ENCODE assay signal across 18 cellular contexts in genomic region chr9:118318770-118319443, GRCh38.
DNase-seq lines count a peak whose midpoint lies in the region; ATAC-seq and TF ChIP-seq lines count a peak whose summit lies in the region.
"Had no signal": no experiment of that assay in that cellular context is flagged by ENCODE, and none has a peak within 500 bp of the region (broad histone marks: within the 10 kb centered on the region; RNA-seq: fewer than 3 reads in every experiment).

No MANE protein-coding gene starts in this region.

- no peaks in the 10 kb centered on the region for H3K27me3 ChIP-seq in GM23338 (ENCODE audit: insufficient read depth)
- H3K27me3 ChIP-seq: cardiac muscle cell had no signal

- H3K36me3 Mint-ChIP-seq in GM23338 (ENCODE audit: low read depth): no peaks in the 10 kb centered on the region
- H3K36me3 Mint-ChIP-seq: WTC11 had no signal

- H3F3A ChIP-seq in GM23338 (replicated peaks; ENCODE audit: low read depth): no peaks in the 10 kb centered on the region

- H3K36me3 ChIP-seq in GM23338 (ENCODE audit: insufficient read depth): no peaks in the 10 kb centered on the region
- H3K36me3 ChIP-seq: cardiac muscle cell, tibial artery had no signal

- no peak for TF ChIP-seq CTCF in epithelial cell of esophagus (IDR thresholded peaks at IDR 0.05; ENCODE audit: insufficient read depth, low read depth, low read length, missing control alignments)
- TF ChIP-seq CTCF in GM23338 (conservative IDR thresholded peaks at IDR 0.05; ENCODE audit: low read depth in 2 of 2): no peak

- no peaks in the 10 kb centered on the region for H4K20me1 ChIP-seq in GM23338 (replicated peaks; ENCODE audit: insufficient read depth)

- no peak for ATAC-seq in GM23338
- ATAC-seq: WTC11 had no signal

- H2AFZ ChIP-seq in GM23338: no peak overlapping the region

- no peak overlapping the region for H3K4me3 Mint-ChIP-seq in GM23338
- H3K4me3 Mint-ChIP-seq: CD4-positive, alpha-beta T cell; WTC11 had no signal

- no peak overlapping the region for H3K4me3 ChIP-seq in epithelial cell of esophagus (ENCODE audit: low read length)
- H3K4me3 ChIP-seq in GM23338: no peak overlapping the region
- H3K4me3 ChIP-seq: cardiac muscle cell, tibial artery had no signal

- H3K9me3 Mint-ChIP-seq in GM23338: peaks cover 48% of the 10 kb centered on the region
- H3K9me3 Mint-ChIP-seq: WTC11 had no signal

- peaks cover 3% of the 10 kb centered on the region for H3K27me3 Mint-ChIP-seq in GM23338 (ENCODE audit: insufficient read depth, low read depth, poor library complexity)

- no peak overlapping the region for H3K4me2 ChIP-seq in GM23338

- DNase-seq in GOT3 (lab: John Stamatoyannopoulos, UW): peak; percentile 1
- DNase-seq in NCI-H1105 treated with DMSO at 0.1 percent for 48 hours (lab: John Stamatoyannopoulos, UW): peak; percentile 73
- DNase-seq in epithelial cell of esophagus (ENCODE audit: low read depth): peak; percentile 52
- peak; percentile 59 for DNase-seq in putamen (ENCODE audit: low spot score)
- DNase-seq in GM23338 (ENCODE audit: low spot score): no peak
- DNase-seq in SIG-M5 (lab: John Stamatoyannopoulos, UW): no peak
- no peak for DNase-seq in DMS79 treated with DMSO at 0.1 percent for 48 hours (lab: John Stamatoyannopoulos, UW)
- DNase-seq: activated CD8-positive, alpha-beta memory T cell treated with anti-CD3 and anti-CD28 coated beads, Interleukin-2, amount 50 U/mL, for 4 hours; activated naive CD4-positive, alpha-beta T cell treated with Interleukin-2 at 50 U/mL for 16 hours; CD4-positive, alpha-beta T cell; effector memory CD4-positive, alpha-beta T cell; GDM1; MM.1S; NCI-H2081 treated with DMSO at 0.1 percent for 48 hours; stimulated activated CD8-positive, alpha-beta memory T cell treated with anti-CD3 and anti-CD28 coated beads, Interleukin-4, amount 100 ng/mL, for 48 hours had no signal

- no peak overlapping the region for H3K27ac ChIP-seq in GM23338 (ENCODE audit: low read depth)
- H3K27ac ChIP-seq: cardiac muscle cell, tibial artery had no signal

- H3K27ac Mint-ChIP-seq in GM23338: no peak overlapping the region
- H3K27ac Mint-ChIP-seq: CD4-positive, alpha-beta T cell; WTC11 had no signal

- H3K9me2 ChIP-seq in GM23338 (ENCODE audit: insufficient read depth): no peaks in the 10 kb centered on the region

- H3K4me1 ChIP-seq in GM23338 (ENCODE audit: insufficient read depth): peaks cover 10% of the 10 kb centered on the region

- no peaks in the 10 kb centered on the region for H3K4me1 Mint-ChIP-seq in GM23338

- no peaks in the 10 kb centered on the region for H3K79me2 ChIP-seq in GM23338 (replicated peaks; ENCODE audit: insufficient read depth)

TF ChIP-seq in GM23338, 12 proteins besides CTCF, POLR2A, EP300 and RAD21:
- TF ChIP-seq JUNB (IDR thresholded peaks at IDR 0.05; ENCODE audit: unreplicated experiment) (no peak), ZNF462 (CRISPR knock-in tag; IDR thresholded peaks at IDR 0.05) (no peak)
TF ChIP-seq in GM23338: peak in this region for 0.

Comparison
In these comparisons a context has a peak if more than half of its experiments do, and no peak if none do; other contexts are left out.
1. DNase-seq: peak in GOT3 (single experiment), NCI-H1105 treated with DMSO at 0.1 percent for 48 hours (single experiment), epithelial cell of esophagus (single experiment) and putamen (single experiment); none in GM23338 (single experiment), SIG-M5 (single experiment) and DMS79 treated with DMSO at 0.1 percent for 48 hours (single experiment).